In the genomic region with DNA sequence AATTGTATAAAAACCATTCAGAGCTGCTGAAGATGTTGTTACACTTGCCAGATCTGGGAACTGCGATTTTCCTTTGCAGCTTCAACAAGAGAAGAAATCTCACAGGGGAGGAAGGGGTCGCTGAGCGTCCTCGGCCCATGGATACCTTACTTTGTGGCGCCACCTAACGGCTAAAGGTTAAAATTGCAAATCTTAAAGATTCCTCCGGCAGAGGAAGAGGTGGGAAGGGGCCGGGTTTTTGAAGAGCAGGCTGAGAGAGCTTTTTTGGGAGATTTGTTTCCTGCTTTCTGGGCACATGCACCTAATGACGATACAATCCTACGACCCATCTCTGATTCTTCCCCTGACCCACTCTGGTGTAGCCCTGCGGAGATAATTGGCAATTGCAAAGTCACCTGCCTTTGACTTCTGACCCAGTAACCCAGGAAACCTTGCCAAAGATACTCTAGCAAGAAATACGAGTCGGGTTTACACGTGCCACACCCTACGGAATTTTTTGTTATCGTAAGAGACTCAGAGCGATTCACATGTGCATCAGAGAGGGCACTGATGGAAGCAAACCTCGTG, we compare ENCODE assay signal across 9 cellular contexts. TPM values are rescaled to one million over a fixed set of nuclear protein-coding genes. Genes with fewer than 3 reads are reported as not detected.
A peak's percentile ranks its signal among the peaks of the same experiment; 100 is the strongest.
DNase-seq lines count a peak whose midpoint lies in the region; ATAC-seq, FAIRE-seq and TF ChIP-seq lines count a peak whose summit lies in the region.
"Had no signal": no experiment of that assay in that cellular context is flagged by ENCODE, and none has a peak within 500 bp of the region (broad histone marks: within the 10 kb centered on the region; RNA-seq: fewer than 3 reads in every experiment).

No MANE protein-coding gene starts in this region.

- no peak overlapping the region for H2AFZ ChIP-seq in OCI-LY3 (ENCODE audit: low read depth, low read length)

- DNase-seq in COR-L47 (lab: John Stamatoyannopoulos, UW): peak; percentile 77
- peak; percentile 76 to 79 for DNase-seq in HAP-1 (ENCODE audit: low spot score in 2 of 2)
- DNase-seq in body of pancreas: peak; percentile 22 to 42 (median 30)
- peak; percentile 40 for DNase-seq in kidney tubule cell (ENCODE audit: low spot score)
- no peak for DNase-seq in suprapubic skin (ENCODE audit: low spot score in 2 of 2)
- no peak for DNase-seq in RCC 7860 (ENCODE audit: low spot score)
- DNase-seq in activated gamma-delta T cell (lab: John Stamatoyannopoulos, UW): no peak

- ATAC-seq in body of pancreas: peak; percentile 27

- 0 to 3% methylated on average over 18 of the region's 18 CpGs for WGBS in body of pancreas, 2 donors
- under 1% methylated on average over 16 of the region's 18 CpGs for WGBS in suprapubic skin

- H3K9ac ChIP-seq in OCI-LY3 (ENCODE audit: low read length): no peak overlapping the region

- H3K27ac ChIP-seq in OCI-LY3 (ENCODE audit: low read length) (no peak overlapping the region), body of pancreas (no peak overlapping the region), suprapubic skin (no peak overlapping the region)

- no peak for FAIRE-seq in RCC 7860 (lab: Jason Lieb, UNC)
- FAIRE-seq: TTC549 had no signal

- H3K36me3 ChIP-seq in HAP-1 (replicated peaks) (no peaks in the 10 kb centered on the region), OCI-LY3 (replicated peaks; ENCODE audit: low read depth, low read length) (no peaks in the 10 kb centered on the region), body of pancreas (replicated peaks in 1 of 2; ENCODE audit: insufficient read depth in 1 of 2, low read depth in 2 of 2) (no peaks in the 10 kb centered on the region), suprapubic skin (no peaks in the 10 kb centered on the region)

- no peaks in the 10 kb centered on the region for H4K20me1 ChIP-seq in OCI-LY3 (ENCODE audit: insufficient read depth, low read length)

- TF ChIP-seq CTCF in OCI-LY3 (IDR thresholded peaks at IDR 0.05; ENCODE audit: low read depth, low read length) (peak; percentile 88), body of pancreas (IDR thresholded peaks at IDR 0.05) (peak; percentile 33 to 61 (median 57)), suprapubic skin (IDR thresholded peaks at IDR 0.05) (peak in 1 of 2 donors; percentile 35)

- in situ Hi-C loops in HAP-1 (cut with MboI; ENCODE audit: low sequenced_read_pairs): loop anchor here (25.0 kb wide), 2 partner anchors 363 to 463 kb away; no protein-coding TSS in a partner anchor

- H3K9me3 ChIP-seq in HAP-1: no peaks in the 10 kb centered on the region
- no peaks in the 10 kb centered on the region for H3K9me3 ChIP-seq in OCI-LY3 (ENCODE audit: insufficient read depth, low read length)
- no peaks in the 10 kb centered on the region for H3K9me3 ChIP-seq in body of pancreas
- H3K9me3 ChIP-seq in suprapubic skin: no peaks in the 10 kb centered on the region

- no peak for TF ChIP-seq POLR2A in body of pancreas (IDR thresholded peaks at IDR 0.05)
- no peak for TF ChIP-seq POLR2A in suprapubic skin (IDR thresholded peaks at IDR 0.05)

- H3K79me2 ChIP-seq in OCI-LY3 (ENCODE audit: low read length): no peaks in the 10 kb centered on the region

- no peaks in the 10 kb centered on the region for H3K27me3 ChIP-seq in HAP-1 (ENCODE audit: low read depth)
- peaks cover 4% of the 10 kb centered on the region; the same call in 1 of the 2 replicates for H3K27me3 ChIP-seq in OCI-LY3 (ENCODE audit: low read depth, low read length)
- H3K27me3 ChIP-seq in body of pancreas: no peaks in the 10 kb centered on the region
- peaks cover 15% of the 10 kb centered on the region for H3K27me3 ChIP-seq in suprapubic skin

- H3K4me1 ChIP-seq in HAP-1 (peaks cover 5% of the 10 kb centered on the region; the same call in 1 of the 2 replicates), OCI-LY3 (ENCODE audit: low read length) (no peaks in the 10 kb centered on the region), body of pancreas (peaks cover 19% of the 10 kb centered on the region), suprapubic skin (peaks cover 11% of the 10 kb centered on the region)

- H3K4me3 ChIP-seq in HAP-1 (no peak overlapping the region), OCI-LY3 (ENCODE audit: low read length) (no peak overlapping the region), body of pancreas (no peak overlapping the region), suprapubic skin (peak overlapping the region; percentile 36)

- peak overlapping the region; percentile 39 for H3K4me2 ChIP-seq in OCI-LY3 (ENCODE audit: low read length)

- no peak for TF ChIP-seq EP300 in suprapubic skin (IDR thresholded peaks at IDR 0.05)

- intact Hi-C loops in body of pancreas (cut with DNase I): no loop called here

RNA-seq across cellular contexts. Expression of a gene that starts 55.4 kb away (rescaled TPM):
- total RNA-seq in body of pancreas: 1 to 10 TPM; 2.6 to 4.4 TPM
- 1 to 10 TPM in 3 of 4 donors, under 1 TPM in 1; 0.23 to 6.1 (median 1.3) TPM for total RNA-seq in suprapubic skin

Comparison
In these comparisons a context has a peak if more than half of its experiments do, and no peak if none do; other contexts are left out.
1. DNase-seq: peak in COR-L47 (single experiment), HAP-1 (2 of 2), body of pancreas (4 of 4) and kidney tubule cell (single experiment); none in suprapubic skin (0 of 2), RCC 7860 (single experiment) and activated gamma-delta T cell (single experiment).